In the genomic region with DNA sequence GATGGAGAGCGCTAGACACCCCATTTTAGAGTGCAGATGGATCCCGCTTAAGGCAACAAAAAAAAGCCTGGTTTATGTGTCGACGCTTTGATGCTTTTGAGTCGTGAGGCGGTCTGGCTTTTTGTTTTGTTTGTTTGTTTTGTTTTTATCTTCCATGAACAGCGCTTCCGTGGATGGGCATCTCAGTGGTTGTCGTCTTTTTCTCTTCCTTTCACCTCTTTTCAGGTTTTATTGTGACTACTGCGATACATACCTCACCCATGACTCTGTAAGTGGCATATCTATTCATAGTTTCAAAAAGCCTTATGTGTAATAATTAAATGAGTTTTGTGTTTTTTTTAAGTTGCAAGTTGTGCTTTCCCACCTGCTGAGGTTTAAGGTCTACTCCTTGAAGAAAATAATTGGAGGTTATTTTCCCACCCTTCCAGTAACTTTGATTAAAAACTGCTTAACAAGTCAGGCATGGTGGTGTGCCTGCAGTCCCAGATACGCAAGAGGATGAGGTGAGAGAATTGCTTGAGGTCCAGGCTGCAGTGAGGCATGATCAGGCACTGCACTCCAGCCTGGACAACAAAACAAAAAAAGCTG, we compare ENCODE assay signal across 9 cellular contexts. TPM values are rescaled to one million over a fixed set of nuclear protein-coding genes. Genes with fewer than 3 reads are reported as not detected.
DNase-seq lines count a peak whose midpoint lies in the region; ATAC-seq and TF ChIP-seq lines count a peak whose summit lies in the region.
"Had no signal": no experiment of that assay in that cellular context is flagged by ENCODE, and none has a peak within 500 bp of the region (broad histone marks: within the 10 kb centered on the region; RNA-seq: fewer than 3 reads in every experiment).

No MANE protein-coding gene starts in this region.

- no peaks in the 10 kb centered on the region for H3K9me3 ChIP-seq in lower lobe of right lung

- H3K4me1 Mint-ChIP-seq in central memory CD8-positive, alpha-beta T cell: no peaks in the 10 kb centered on the region

- no peaks in the 10 kb centered on the region for H3K27me3 Mint-ChIP-seq in central memory CD8-positive, alpha-beta T cell
- H3K27me3 Mint-ChIP-seq: dendritic cell treated with granulocyte-macrophage colony-stimulating factor and Interleukin-4, amounts not matched to agents 40 ng/mL and 50 ng/mL, for 4 days had no signal

- H3K27me3 ChIP-seq in lower lobe of right lung (ENCODE audit: low read depth): no peaks in the 10 kb centered on the region

- no peak for TF ChIP-seq CTCF in lower lobe of right lung (IDR thresholded peaks at IDR 0.05)

- H3K9me3 Mint-ChIP-seq in central memory CD8-positive, alpha-beta T cell: no peaks in the 10 kb centered on the region
- H3K9me3 Mint-ChIP-seq: dendritic cell treated with granulocyte-macrophage colony-stimulating factor and Interleukin-4, amounts not matched to agents 40 ng/mL and 50 ng/mL, for 4 days had no signal

- H3K36me3 Mint-ChIP-seq in central memory CD8-positive, alpha-beta T cell (ENCODE audit: insufficient read depth): peaks cover 19% of the 10 kb centered on the region

- H3K27ac ChIP-seq in lower lobe of right lung (peak overlapping the region; percentile 95), urinary bladder (ENCODE audit: low read depth) (no peak overlapping the region)

- intact Hi-C loops in lower lobe of right lung (cut with DNase I): no loop called here
- intact Hi-C loops in left colon (cut with DNase I, micrococcal nuclease): no loop called here

- no peak overlapping the region for H3K4me3 Mint-ChIP-seq in central memory CD8-positive, alpha-beta T cell
- H3K4me3 Mint-ChIP-seq: dendritic cell treated with granulocyte-macrophage colony-stimulating factor and Interleukin-4, amounts not matched to agents 40 ng/mL and 50 ng/mL, for 4 days had no signal

- DNase-seq in DMS53 (lab: John Stamatoyannopoulos, UW): peak; percentile 7
- no peak for DNase-seq in DMS53 treated with DMSO at 0.1 percent for 48 hours (lab: John Stamatoyannopoulos, UW; ENCODE audit: unreplicated experiment)
- DNase-seq in central memory CD8-positive, alpha-beta T cell (ENCODE audit: low spot score in 2 of 2): no peak
- DNase-seq in lower lobe of right lung: no peak
- DNase-seq in NAMALWA (ENCODE audit: low spot score): no peak
- DNase-seq in left colon: no peak
- no peak for DNase-seq in stimulated activated CD4-positive, alpha-beta T cell treated with anti-CD3 and anti-CD28 coated beads, Interleukin-4, amount 100 ng/mL, for 1 hour

- H3K4me3 ChIP-seq in lower lobe of right lung (peak overlapping the region; percentile 80), urinary bladder (ENCODE audit: low read depth, low read length) (peak overlapping the region; percentile 60)

- 9% methylated on average over 11 of the region's 11 CpGs for WGBS in urinary bladder

- H3K27ac Mint-ChIP-seq in central memory CD8-positive, alpha-beta T cell (ENCODE audit: low read depth): no peak overlapping the region
- H3K27ac Mint-ChIP-seq: dendritic cell treated with granulocyte-macrophage colony-stimulating factor and Interleukin-4, amounts not matched to agents 40 ng/mL and 50 ng/mL, for 4 days had no signal

- peak; percentile 37 for ATAC-seq in central memory CD8-positive, alpha-beta T cell (replicated peaks; ENCODE audit: extremely low read depth, poor library complexity, severe bottlenecking)
- ATAC-seq in lower lobe of right lung (no peak), left colon (no peak)

- H3K36me3 ChIP-seq in lower lobe of right lung: peaks cover 28% of the 10 kb centered on the region
- H3K36me3 ChIP-seq in urinary bladder (ENCODE audit: insufficient read depth): peaks cover 5% of the 10 kb centered on the region

- H3K4me1 ChIP-seq in lower lobe of right lung: peaks cover 17% of the 10 kb centered on the region
- H3K4me1 ChIP-seq in urinary bladder (ENCODE audit: insufficient read depth): no peaks in the 10 kb centered on the region

RNA-seq across cellular contexts. Expression of a gene that starts 0.5 kb away (rescaled TPM):
- total RNA-seq in lower lobe of right lung (61.6 TPM), urinary bladder (27.7 TPM), left colon (10 to 100 TPM; 54.8 to 60.7 TPM)
- polyA plus RNA-seq in urinary bladder: 118 TPM

RNA-seq across cellular contexts. Expression of a gene that starts 34.1 kb away (rescaled TPM):
- total RNA-seq in lower lobe of right lung: 14.1 TPM
- 10.5 TPM for total RNA-seq in urinary bladder
- polyA plus RNA-seq in urinary bladder: 4.5 TPM
- 1 to 10 TPM; 7.5 to 9.7 TPM for total RNA-seq in left colon
